In genomic region chr15:85088300-85088699, GRCh38 we compare ENCODE assay signal across 35 cellular contexts.
"Had no signal": no experiment of that assay in that cellular context is flagged by ENCODE, and none has a peak within 500 bp of the region (broad histone marks: within the 10 kb centered on the region; RNA-seq: fewer than 3 reads in every experiment).

No MANE protein-coding gene starts in this region.

- H3K27me3 ChIP-seq: MG63 had no signal

- H3K4me2 ChIP-seq: KMS-11 had no signal

- H3K4me3 ChIP-seq: MG63 had no signal

- DNase-seq: Karpas-422, Kasumi-1, MG63, MM.1S, MV-4-11, NCI-H1048, NCI-H1092, NCI-H1092 treated with DMSO at 0.1 percent for 48 hours, NCI-H1105, NCI-H1105 treated with DMSO at 0.1 percent for 48 hours, NCI-H1417, NCI-H1417 treated with DMSO at 0.1 percent for 48 hours, NCI-H1436, NCI-H1436 treated with DMSO at 0.1 percent for 48 hours, NCI-H146, NCI-H1694, NCI-H1694 treated with DMSO at 0.1 percent for 48 hours, NCI-H187, NCI-H187 treated with DMSO at 0.1 percent for 48 hours, NCI-H1930, NCI-H2029, NCI-H2029 treated with DMSO at 0.1 percent for 48 hours, NCI-H2081, NCI-H2081 treated with DMSO at 0.1 percent for 48 hours, NCI-H2107, NCI-H2171, NCI-H2171 treated with DMSO at 0.1 percent for 48 hours, NCI-H2227 treated with DMSO at 0.1 percent for 48 hours, NCI-H226, NCI-H345, NCI-H446, NCI-H446 treated with DMSO at 0.1 percent for 48 hours, NCI-H510A, NCI-H510A treated with DMSO at 0.1 percent for 48 hours had no signal

- H3K27ac ChIP-seq: KMS-11 had no signal

- H3K9ac ChIP-seq: KMS-11 had no signal

- H3K9me3 ChIP-seq: MG63 had no signal
